In the genomic region with DNA sequence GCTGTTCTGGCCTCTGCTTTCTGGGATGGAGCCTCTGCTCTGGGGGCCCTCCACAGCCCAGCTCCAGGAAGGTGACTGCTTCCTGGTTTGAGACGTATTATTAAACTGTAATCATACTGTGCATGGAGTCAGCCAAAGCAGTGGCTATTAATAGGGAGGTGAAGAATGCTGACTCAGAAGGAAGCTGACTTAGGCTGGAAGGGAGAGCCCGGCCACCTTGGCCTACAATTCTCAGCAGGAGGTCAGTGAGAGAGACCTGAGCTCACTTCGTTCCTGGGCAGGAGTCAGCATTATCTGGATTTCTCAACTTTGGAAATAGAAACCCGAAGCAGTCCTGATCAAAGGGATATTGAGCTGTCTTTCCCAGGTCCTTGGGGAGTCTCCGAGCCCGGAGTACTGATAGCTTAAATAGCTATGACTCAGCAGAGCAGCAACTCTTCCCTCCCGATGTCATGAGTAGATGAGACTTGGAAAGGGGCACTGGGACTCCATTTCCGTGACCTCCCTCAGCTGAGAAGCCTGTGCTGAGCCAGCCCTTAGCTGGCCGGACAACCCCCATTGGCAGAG, we compare ENCODE assay signal across 1 cellular context.
TF ChIP-seq lines count a peak whose summit lies in the region.

No MANE protein-coding gene starts in this region.

TF ChIP-seq in SK-N-SH treated with all-trans-retinoic acid at 6 μM for 48 hours, 23 proteins besides CTCF, POLR2A, EP300 and RAD21 (continued from another document):
- TF ChIP-seq ZFP30 (CRISPR knock-in tag; IDR thresholded peaks at IDR 0.05) (no peak), ESRRG (CRISPR knock-in tag; IDR thresholded peaks at IDR 0.05) (no peak), ARNTL (CRISPR knock-in tag; IDR thresholded peaks at IDR 0.05; ENCODE audit: borderline replicate concordance, low read depth) (no peak)
